In the genomic region with DNA sequence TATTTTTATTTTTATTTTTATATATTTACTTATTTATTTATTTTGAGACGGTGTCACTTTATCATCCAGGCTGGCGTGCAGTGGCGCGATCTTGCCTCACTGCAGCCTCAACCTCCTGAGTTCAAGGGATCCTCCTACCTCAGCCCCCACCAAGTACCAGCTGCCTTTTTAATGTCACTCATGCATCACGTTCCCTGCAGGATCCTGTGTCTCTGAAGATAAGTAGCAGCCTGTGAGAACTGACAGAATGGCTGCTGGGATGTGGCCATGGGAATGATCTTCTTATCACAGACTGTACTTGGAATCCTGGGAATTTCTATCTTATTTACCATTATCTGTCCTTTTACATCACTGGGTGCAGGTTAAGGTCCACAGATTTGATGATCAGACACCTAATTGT, we compare ENCODE assay signal across 21 cellular contexts. TPM values are rescaled to one million over a fixed set of nuclear protein-coding genes. Genes with fewer than 3 reads are reported as not detected.
A peak's percentile ranks its signal among the peaks of the same experiment; 100 is the strongest.
DNase-seq lines count a peak whose midpoint lies in the region; ATAC-seq and TF ChIP-seq lines count a peak whose summit lies in the region.
"Had no signal": no experiment of that assay in that cellular context is flagged by ENCODE, and none has a peak within 500 bp of the region (broad histone marks: within the 10 kb centered on the region; RNA-seq: fewer than 3 reads in every experiment).

No MANE protein-coding gene starts in this region.

- H3K14ac ChIP-seq in trophoblast cell (ENCODE audit: low read length): peak overlapping the region; percentile 59

- peak overlapping the region; percentile 55 for H4K91ac ChIP-seq in trophoblast cell (ENCODE audit: low read depth, low read length)

- no peaks in the 10 kb centered on the region for H3K27me3 Mint-ChIP-seq in brain
- H3K27me3 Mint-ChIP-seq: CD4-positive, CD25-positive, alpha-beta regulatory T cell had no signal

- H2BK120ac ChIP-seq in trophoblast cell (ENCODE audit: insufficient read depth, low read length, poor library complexity): no peak overlapping the region

- no peak overlapping the region for H2BK12ac ChIP-seq in trophoblast cell (ENCODE audit: low read length)

- ATAC-seq in GM18868 (IDR thresholded peaks at IDR 0.05; ENCODE audit: unreplicated experiment): no peak
- ATAC-seq: PC-3 had no signal

- WGBS in trophoblast cell (ENCODE audit: extremely low coverage, insufficient coverage, insufficient read length): no CpG with 5 or more reads among the region's 5 CpGs

- H2AK5ac ChIP-seq in trophoblast cell (ENCODE audit: low read length): no peak overlapping the region

- no peak overlapping the region for H3K27ac ChIP-seq in trophoblast cell (ENCODE audit: low read depth, low read length)

- H3K4me1 Mint-ChIP-seq in brain: peaks cover 9% of the 10 kb centered on the region

- H3K4me2 ChIP-seq in trophoblast cell (ENCODE audit: low read length): no peak overlapping the region

- no peak overlapping the region for H2BK5ac ChIP-seq in trophoblast cell (ENCODE audit: low read depth, low read length, poor library complexity)

- H3K9me3 Mint-ChIP-seq in brain: no peaks in the 10 kb centered on the region

- H3K18ac ChIP-seq in trophoblast cell (ENCODE audit: low read length): no peak overlapping the region

- no peaks in the 10 kb centered on the region for H3K79me2 ChIP-seq in trophoblast cell (ENCODE audit: control insufficient read depth, insufficient read depth, low read length, poor library complexity)

- H3K4me3 Mint-ChIP-seq in brain: peak overlapping the region in 3 of 5 experiments; percentile 27 to 67 (median 39)
- H3K4me3 Mint-ChIP-seq: CD4-positive, CD25-positive, alpha-beta regulatory T cell; HFFc6 had no signal

- H3K36me3 Mint-ChIP-seq in brain: peaks cover 3% of the 10 kb centered on the region
- H3K36me3 Mint-ChIP-seq: CD4-positive, CD25-positive, alpha-beta regulatory T cell had no signal

- H3K23ac ChIP-seq in trophoblast cell (ENCODE audit: low read length): no peak overlapping the region

- no peaks in the 10 kb centered on the region for H3K9me3 ChIP-seq in trophoblast cell (ENCODE audit: insufficient read depth, low read depth, low read length)
- H3K9me3 ChIP-seq: BE2C had no signal

- no peak overlapping the region for H3K4ac ChIP-seq in trophoblast cell (ENCODE audit: low read depth, low read length)

- TF ChIP-seq CTCF in brain (conservative IDR thresholded peaks at IDR 0.05): no peak
- no peak for TF ChIP-seq CTCF in GM20000 (IDR thresholded peaks at IDR 0.05; ENCODE audit: extremely low read depth, missing control alignments)

- H3K9ac ChIP-seq in trophoblast cell (ENCODE audit: low read length): no peak overlapping the region

- H4K8ac ChIP-seq in trophoblast cell (ENCODE audit: low read depth, low read length): peak overlapping the region; percentile 34

- no peak overlapping the region for H2AFZ ChIP-seq in trophoblast cell (ENCODE audit: insufficient read depth, low read length, poor library complexity)

- no peaks in the 10 kb centered on the region for H3K27me3 ChIP-seq in trophoblast cell (ENCODE audit: insufficient read depth, low read length)
- H3K27me3 ChIP-seq: BE2C had no signal

- peaks cover 2 to 4% of the 10 kb centered on the region in 2 experiments for H3K36me3 ChIP-seq in trophoblast cell (ENCODE audit: control insufficient read depth in 1 of 2, insufficient read depth in 2 of 2, low read length in 2 of 2)
- H3K36me3 ChIP-seq: BE2C had no signal

- DNase-seq in NCI-H1417 (lab: John Stamatoyannopoulos, UW) (peak in 2 of 3 experiments; percentile 45 to 78), NCI-H1417 treated with DMSO at 0.1 percent for 48 hours (lab: John Stamatoyannopoulos, UW) (no peak), NCI-H2227 (lab: John Stamatoyannopoulos, UW; ENCODE audit: unreplicated experiment) (peak; percentile 54), trophoblast cell (peak; percentile 33 to 62), GM20000 (ENCODE audit: low spot score) (no peak)
- no peak for DNase-seq in effector CD8-positive, alpha-beta T cell (lab: John Stamatoyannopoulos, UW)
- DNase-seq: 8988T; BE2C; CD4-positive, CD25-positive, alpha-beta regulatory T cell; DMS 273 treated with DMSO at 0.1 percent for 48 hours; H7; HFFc6; KG1; NCI-H2081; NCI-H226; PC-3; RPMI8226; SIG-M5; T-helper 1 cell had no signal

- no peak overlapping the region for H4K12ac ChIP-seq in trophoblast cell (ENCODE audit: low read depth, low read length)

- no peaks in the 10 kb centered on the region for H3K79me1 ChIP-seq in trophoblast cell (ENCODE audit: low read length)

- peaks cover 4 to 8% of the 10 kb centered on the region in 2 experiments for H3K4me1 ChIP-seq in trophoblast cell (ENCODE audit: control insufficient read depth in 1 of 2, insufficient read depth in 2 of 2, low read length in 2 of 2)
- H3K4me1 ChIP-seq: BE2C had no signal

- H3K27ac Mint-ChIP-seq in brain: peak overlapping the region in 3 of 5 experiments; percentile 32 to 79 (median 69)
- H3K27ac Mint-ChIP-seq: CD4-positive, CD25-positive, alpha-beta regulatory T cell; HFFc6 had no signal

- no peak overlapping the region for H3K4me3 ChIP-seq in trophoblast cell (ENCODE audit: low read depth, low read length)

RNA-seq across cellular contexts. Expression of a gene that starts 9.2 kb away (rescaled TPM):
- 2.8 TPM for polyA plus RNA-seq in brain (ENCODE audit: insufficient read depth, low read depth, low replicate concordance)
- 42.9 and 43.2 TPM in 2 replicates for polyA plus RNA-seq in trophoblast cell (2013)

RNA-seq across cellular contexts. Expression of a gene that starts 27.6 kb away (rescaled TPM):
- polyA plus RNA-seq in brain (ENCODE audit: insufficient read depth, low read depth, low replicate concordance): 3.2 TPM
- 16.4 and 16.6 TPM in 2 replicates for polyA plus RNA-seq in trophoblast cell (2013)

RNA-seq across cellular contexts. Expression of a gene that starts 45.0 kb away (rescaled TPM):
- 0.53 TPM for polyA plus RNA-seq in brain (ENCODE audit: insufficient read depth, low read depth, low replicate concordance)
- polyA plus RNA-seq in trophoblast cell (2013): 9.0 and 9.2 TPM in 2 replicates

RNA-seq across cellular contexts. Expression of a gene that starts 57.0 kb away (rescaled TPM):
- 1.1 TPM for polyA plus RNA-seq in brain (ENCODE audit: insufficient read depth, low read depth, low replicate concordance)
- 10.2 and 10.9 TPM in 2 replicates for polyA plus RNA-seq in trophoblast cell (2013)

Comparison
In these comparisons a context has a peak if more than half of its experiments do, and no peak if none do; other contexts are left out.
1. DNase-seq: peak in NCI-H1417 (2 of 3), NCI-H2227 (single experiment) and trophoblast cell (2 of 2); none in NCI-H1417 treated with DMSO at 0.1 percent for 48 hours (single experiment), effector CD8-positive, alpha-beta T cell (single experiment) and GM20000 (single experiment).